Comparison of ENCODE assay signal across 20 cellular contexts in the genomic region with DNA sequence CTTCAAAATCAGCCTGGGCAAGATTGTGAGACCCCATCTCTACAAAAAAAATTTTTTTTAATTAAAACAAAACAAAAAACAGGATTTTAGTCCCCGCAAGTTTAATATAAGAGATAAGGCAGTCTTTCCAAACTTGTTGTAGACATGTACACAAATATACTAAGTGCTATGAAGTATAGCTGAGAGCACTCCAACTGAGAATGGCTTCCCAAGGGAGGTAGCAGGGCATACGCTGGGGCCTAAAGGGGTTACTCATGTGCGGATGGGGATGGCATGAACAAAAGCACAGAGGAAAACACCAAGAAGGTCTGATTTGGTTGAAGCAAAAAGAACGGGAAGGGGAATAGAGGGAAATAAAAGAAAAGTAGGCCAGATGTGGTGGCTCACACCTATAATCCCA. TPM values are rescaled to one million over a fixed set of nuclear protein-coding genes. Genes with fewer than 3 reads are reported as not detected.
DNase-seq lines count a peak whose midpoint lies in the region; ATAC-seq and TF ChIP-seq lines count a peak whose summit lies in the region.
"Had no signal": no experiment of that assay in that cellular context is flagged by ENCODE, and none has a peak within 500 bp of the region (broad histone marks: within the 10 kb centered on the region; RNA-seq: fewer than 3 reads in every experiment).

No MANE protein-coding gene starts in this region.

- H3K4me3 Mint-ChIP-seq in activated CD4-positive, alpha-beta T cell treated with anti-CD3 and anti-CD28 coated beads, Interleukin-2, amount 10 ng/mL, durations not matched to agents 24 days and 14 days: no peak overlapping the region
- H3K4me3 Mint-ChIP-seq in stimulated activated naive CD8-positive, alpha-beta T cell treated with anti-CD3 and anti-CD28 coated beads, Interleukin-15, amount 100 ng/mL, for 72 hours: no peak overlapping the region
- peak overlapping the region; percentile 18 for H3K4me3 Mint-ChIP-seq in type B pancreatic cell
- H3K4me3 Mint-ChIP-seq: CD8-positive, alpha-beta T cell had no signal

- TF ChIP-seq EP300 in transverse colon (IDR thresholded peaks at IDR 0.05; ENCODE audit: low read depth): no peak

- no peaks in the 10 kb centered on the region for H3K4me1 ChIP-seq in left lung
- H3K4me1 ChIP-seq in transverse colon: no peaks in the 10 kb centered on the region

- intact Hi-C loops in activated CD4-positive, alpha-beta T cell treated with anti-CD3 and anti-CD28 coated beads, Interleukin-2, amount 10 ng/mL, durations not matched to agents 24 days and 14 days (cut with micrococcal nuclease): no loop called here
- intact Hi-C loops in left lung (cut with DNase I): no loop called here
- intact Hi-C loops in transverse colon (cut with DNase I; ENCODE audit: low total_unique reads): no loop called here

- TF ChIP-seq POLR2A in transverse colon (IDR thresholded peaks at IDR 0.05): no peak

- H3K27ac Mint-ChIP-seq in activated CD4-positive, alpha-beta T cell treated with anti-CD3 and anti-CD28 coated beads, Interleukin-2, amount 10 ng/mL, durations not matched to agents 24 days and 14 days: peak overlapping the region; percentile 46
- peak overlapping the region; percentile 45 to 49 for H3K27ac Mint-ChIP-seq in stimulated activated naive CD8-positive, alpha-beta T cell treated with anti-CD3 and anti-CD28 coated beads, Interleukin-15, amount 100 ng/mL, for 72 hours
- no peak overlapping the region for H3K27ac Mint-ChIP-seq in type B pancreatic cell

- ATAC-seq in stimulated activated naive CD8-positive, alpha-beta T cell treated with anti-CD3 and anti-CD28 coated beads, Interleukin-15, amount 100 ng/mL, for 72 hours: no peak
- no peak for ATAC-seq in stimulated activated naive CD8-positive, alpha-beta T cell treated with anti-CD3 and anti-CD28 coated beads, Interleukin-15, Interleukin-2, amounts not matched to agents 100 U/mL and 50 U/mL, for 24 hours
- ATAC-seq in left lung: peak; percentile 78
- ATAC-seq: A549; CD8-positive, alpha-beta T cell; HCT116 had no signal

- in situ Hi-C loops in transverse colon (cut with MboI; ENCODE audit: low pct_ligation_motif_present in 1 of 4, low pct_unique_long_range_greater_than_20kb in 1 of 4, low sequenced_read_pairs in 3 of 4): no loop called here

- H3K27me3 Mint-ChIP-seq in activated CD4-positive, alpha-beta T cell treated with anti-CD3 and anti-CD28 coated beads, Interleukin-2, amount 10 ng/mL, durations not matched to agents 24 days and 14 days: no peaks in the 10 kb centered on the region
- no peaks in the 10 kb centered on the region for H3K27me3 Mint-ChIP-seq in stimulated activated naive CD8-positive, alpha-beta T cell treated with anti-CD3 and anti-CD28 coated beads, Interleukin-15, amount 100 ng/mL, for 72 hours
- H3K27me3 Mint-ChIP-seq in type B pancreatic cell: no peaks in the 10 kb centered on the region

- H3K4me1 Mint-ChIP-seq in activated CD4-positive, alpha-beta T cell treated with anti-CD3 and anti-CD28 coated beads, Interleukin-2, amount 10 ng/mL, durations not matched to agents 24 days and 14 days: peaks cover 42% of the 10 kb centered on the region
- H3K4me1 Mint-ChIP-seq in stimulated activated naive CD8-positive, alpha-beta T cell treated with anti-CD3 and anti-CD28 coated beads, Interleukin-15, amount 100 ng/mL, for 72 hours: peaks cover 21% of the 10 kb centered on the region
- peaks cover 6% of the 10 kb centered on the region for H3K4me1 Mint-ChIP-seq in type B pancreatic cell (ENCODE audit: unreplicated experiment)

- H3K36me3 ChIP-seq in left lung: peaks cover 0 to 98% of the 10 kb centered on the region in 2 donors
- H3K36me3 ChIP-seq in transverse colon: peaks cover 0 to 56% (median 13%) of the 10 kb centered on the region in 4 donors

- no peaks in the 10 kb centered on the region for H3K27me3 ChIP-seq in left lung
- H3K27me3 ChIP-seq in transverse colon: no peaks in the 10 kb centered on the region

- peaks cover 65% of the 10 kb centered on the region for H3K36me3 Mint-ChIP-seq in activated CD4-positive, alpha-beta T cell treated with anti-CD3 and anti-CD28 coated beads, Interleukin-2, amount 10 ng/mL, durations not matched to agents 24 days and 14 days (ENCODE audit: low read depth)
- H3K36me3 Mint-ChIP-seq in type B pancreatic cell: peaks cover 44% of the 10 kb centered on the region

- no peaks in the 10 kb centered on the region for H3K9me3 Mint-ChIP-seq in activated CD4-positive, alpha-beta T cell treated with anti-CD3 and anti-CD28 coated beads, Interleukin-2, amount 10 ng/mL, durations not matched to agents 24 days and 14 days
- no peaks in the 10 kb centered on the region for H3K9me3 Mint-ChIP-seq in stimulated activated naive CD8-positive, alpha-beta T cell treated with anti-CD3 and anti-CD28 coated beads, Interleukin-15, amount 100 ng/mL, for 72 hours
- H3K9me3 Mint-ChIP-seq in type B pancreatic cell: no peaks in the 10 kb centered on the region
- H3K9me3 Mint-ChIP-seq: CD8-positive, alpha-beta T cell had no signal

- no peak for DNase-seq in activated CD4-positive, alpha-beta T cell treated with anti-CD3 and anti-CD28 coated beads, Interleukin-2, amount 10 ng/mL, durations not matched to agents 24 days and 14 days
- no peak for DNase-seq in activated CD4-positive, alpha-beta T cell treated with anti-CD3 and anti-CD28 coated beads, Interleukin-2, amount 50 U/mL, for 48 hours
- DNase-seq in stimulated activated naive CD8-positive, alpha-beta T cell treated with anti-CD3 and anti-CD28 coated beads, Interleukin-15, amount 100 ng/mL, for 72 hours: no peak
- no peak for DNase-seq in stimulated activated naive CD8-positive, alpha-beta T cell treated with anti-CD3 and anti-CD28 coated beads, Interleukin-15, Interleukin-2, amounts not matched to agents 100 U/mL and 50 U/mL, for 24 hours
- DNase-seq in left lung (no peak), type B pancreatic cell (ENCODE audit: extremely low spot score, unreplicated experiment) (no peak), transverse colon (no peak), nucleus accumbens (lab: John Stamatoyannopoulos, UW) (no peak)
- DNase-seq: Calu3; CD8-positive, alpha-beta T cell; GM23248; MM.1S; NCI-H1092; NCI-H1694; NCI-H2227 treated with DMSO at 0.1 percent for 48 hours; NCI-H510A treated with DMSO at 0.1 percent for 48 hours; NCI-H82; SHP77 had no signal

- 98 to 100% methylated on average over 3 to 4 of the region's 4 CpGs for WGBS in transverse colon (ENCODE audit: low coverage in 1 of 2), 2 donors

- H3K9me3 ChIP-seq in left lung (no peaks in the 10 kb centered on the region), transverse colon (no peaks in the 10 kb centered on the region)
- H3K9me3 ChIP-seq: A549 had no signal

- TF ChIP-seq CTCF in left lung (IDR thresholded peaks at IDR 0.05): no peak
- TF ChIP-seq CTCF in type B pancreatic cell (conservative IDR thresholded peaks at IDR 0.05): no peak
- TF ChIP-seq CTCF in transverse colon (IDR thresholded peaks at IDR 0.05): no peak

- H3K4me3 ChIP-seq in left lung (no peak overlapping the region), transverse colon (no peak overlapping the region)
- H3K4me3 ChIP-seq: A549, GM23248 had no signal

- H3K27ac ChIP-seq in left lung (no peak overlapping the region), transverse colon (no peak overlapping the region)
- H3K27ac ChIP-seq: A549, GM23248 had no signal

RNA-seq across cellular contexts. Expression of gene SAR1B, which starts 21.1 kb away (rescaled TPM):
- 43.9 and 56.2 TPM in 2 replicates for total RNA-seq in activated CD4-positive, alpha-beta T cell treated with anti-CD3 and anti-CD28 coated beads, Interleukin-2, amount 10 ng/mL, durations not matched to agents 24 days and 14 days
- 10 to 100 TPM; 66.9 to 75.3 TPM for total RNA-seq in left lung
- total RNA-seq in type B pancreatic cell (ENCODE audit: low replicate concordance): 56.9 and 67.5 TPM in 2 replicates
- total RNA-seq in transverse colon: 10 to 100 TPM; 14.3 to 77.8 (median 59.8) TPM

RNA-seq across cellular contexts. Expression of gene SEC24A, which starts 37.1 kb away (rescaled TPM):
- 29.4 and 31.2 TPM in 2 replicates for total RNA-seq in activated CD4-positive, alpha-beta T cell treated with anti-CD3 and anti-CD28 coated beads, Interleukin-2, amount 10 ng/mL, durations not matched to agents 24 days and 14 days
- total RNA-seq in left lung (10 to 100 TPM; 26.7 to 26.9 TPM), type B pancreatic cell (ENCODE audit: low replicate concordance) (27.5 and 37.2 TPM in 2 replicates), transverse colon (10 to 100 TPM in 3 of 4 donors, 1 to 10 TPM in 1; 9.2 to 26.7 (median 18.6) TPM)
